ENCODE assay signal across 1 cellular context in the genomic region with DNA sequence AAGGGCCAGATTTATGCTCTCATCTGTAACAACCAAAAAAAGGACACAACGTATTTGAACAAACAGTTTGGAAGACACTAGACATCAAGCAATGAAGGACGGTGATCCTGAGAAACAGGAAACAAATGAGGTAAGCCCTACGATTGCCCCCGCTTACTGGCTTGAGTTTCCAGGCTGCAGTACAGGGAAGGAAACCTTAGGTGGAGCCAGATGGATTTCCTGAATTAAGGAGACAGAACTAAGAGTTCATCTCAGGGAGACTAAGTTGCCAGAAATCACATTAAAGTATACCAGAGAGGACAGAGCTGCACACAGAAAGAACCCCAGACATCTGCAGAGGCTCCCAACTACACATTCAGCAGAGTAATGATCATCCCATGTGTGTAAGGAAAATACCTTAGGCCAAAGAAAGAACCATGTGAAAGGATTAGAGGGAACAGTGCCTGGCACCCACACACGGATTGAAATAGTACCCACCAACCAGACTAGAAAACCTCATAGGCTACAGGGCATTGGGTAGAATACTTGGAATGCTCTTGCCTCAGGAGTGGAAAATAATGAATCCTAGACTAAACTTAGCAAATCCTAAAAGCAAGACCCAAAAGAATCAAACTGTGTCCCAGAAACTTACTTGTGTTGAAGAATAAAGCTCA.
TF ChIP-seq lines count a peak whose summit lies in the region.

No MANE protein-coding gene starts in this region.

TF ChIP-seq in HEK293, 187 proteins besides CTCF, POLR2A, EP300 and RAD21 (continued from another document):
- no peak for TF ChIP-seq FEZF1 (tag by site-specific recombination; IDR thresholded peaks at IDR 0.05)
- no peak for TF ChIP-seq BCL11B (tag by site-specific recombination; IDR thresholded peaks at IDR 0.05; ENCODE audit: low read depth)
- TF ChIP-seq REPIN1 (tag by site-specific recombination; IDR thresholded peaks at IDR 0.05; ENCODE audit: low read depth), result no peak
- TF ChIP-seq ZNF660 (tag by site-specific recombination; IDR thresholded peaks at IDR 0.05), result no peak
- TF ChIP-seq ZNF76 (tag by site-specific recombination; IDR thresholded peaks at IDR 0.05; ENCODE audit: borderline replicate concordance, low read depth), result no peak
- TF ChIP-seq ZBTB1 (tag by site-specific recombination; IDR thresholded peaks at IDR 0.05), result no peak
- no peak for TF ChIP-seq ZBTB17 (tag by site-specific recombination; IDR thresholded peaks at IDR 0.05)
- no peak for TF ChIP-seq ZNF629 (tag by site-specific recombination; IDR thresholded peaks at IDR 0.05)
- no peak for TF ChIP-seq ZNF223 (tag by site-specific recombination; IDR thresholded peaks at IDR 0.05)
- no peak for TF ChIP-seq ZNF548 (tag by site-specific recombination; IDR thresholded peaks at IDR 0.05)
- TF ChIP-seq ZNF248 (tag by site-specific recombination; IDR thresholded peaks at IDR 0.05), result no peak
- TF ChIP-seq ZXDB (tag by site-specific recombination; IDR thresholded peaks at IDR 0.05), result peak; percentile 17; the same call in 1 of the 2 replicates
- 0 out of 2 replicates have a peak, but pooled peaks have one; percentile 28 for TF ChIP-seq ZNF335 (tag by site-specific recombination; conservative IDR thresholded peaks at IDR 0.05)
